In genomic region chr1:183027031-183027430, GRCh38 we compare ENCODE assay signal across 14 cellular contexts. TPM values are rescaled to one million over a fixed set of nuclear protein-coding genes. Genes with fewer than 3 reads are reported as not detected.
DNase-seq lines count a peak whose midpoint lies in the region; TF ChIP-seq lines count a peak whose summit lies in the region.
"Had no signal": no experiment of that assay in that cellular context is flagged by ENCODE, and none has a peak within 500 bp of the region (broad histone marks: within the 10 kb centered on the region; RNA-seq: fewer than 3 reads in every experiment).

No MANE protein-coding gene starts in this region.

- H3K4me3 Mint-ChIP-seq in MCF 10A (ENCODE audit: unreplicated experiment) = peak overlapping the region; percentile 13
- H3K4me3 Mint-ChIP-seq: natural killer cell treated with Interleukin-12 subunit alpha and Interleukin-12 subunit beta and Interleukin-15 and Interleukin-18, amount 100 ng/mL, for 72 hours had no signal

- peaks cover 33% of the 10 kb centered on the region for H3K36me3 Mint-ChIP-seq in MCF 10A (ENCODE audit: insufficient read depth, unreplicated experiment)

- H3K4me1 ChIP-seq in transverse colon = peaks cover 5 to 56% (median 13%) of the 10 kb centered on the region in 4 donors

- H3K27ac ChIP-seq in transverse colon = peak overlapping the region; percentile 15 to 99 (median 96)
- H3K27ac ChIP-seq: testis had no signal

- no peaks in the 10 kb centered on the region for H3K9me3 ChIP-seq in transverse colon
- H3K9me3 ChIP-seq: testis had no signal

- H3K36me3 ChIP-seq in transverse colon = no peaks in the 10 kb centered on the region

- BruUV-seq in MCF 10A (replicated peaks; lab: Mats Ljungman, UMichigan) = no TSS peak

- no peak for TF ChIP-seq POLR2A in transverse colon (IDR thresholded peaks at IDR 0.05)

- TF ChIP-seq CTCF in MCF 10A (IDR thresholded peaks at IDR 0.05; ENCODE audit: unreplicated experiment) (no peak), transverse colon (IDR thresholded peaks at IDR 0.05) (no peak)

- WGBS in transverse colon (ENCODE audit: low coverage in 1 of 2), 2 donors = 62 to 73% methylated on average over 1 to 3 of the region's 3 CpGs

- H3K27ac Mint-ChIP-seq in MCF 10A (ENCODE audit: low read depth, unreplicated experiment) = no peak overlapping the region
- H3K27ac Mint-ChIP-seq: natural killer cell treated with Interleukin-12 subunit alpha and Interleukin-12 subunit beta and Interleukin-15 and Interleukin-18, amount 100 ng/mL, for 72 hours had no signal

- intact Hi-C loops in MCF 10A (cut with micrococcal nuclease) = loop anchor here (5.0 kb wide), 1 partner anchor 35 kb away; no protein-coding TSS in a partner anchor
- intact Hi-C loops in transverse colon (cut with DNase I; ENCODE audit: low total_unique reads) = loop anchor here (10.0 kb wide), 2 partner anchors 62 to 188 kb away; no protein-coding TSS in a partner anchor

- in situ Hi-C loops in transverse colon (cut with MboI; ENCODE audit: low pct_ligation_motif_present in 1 of 4, low pct_unique_long_range_greater_than_20kb in 1 of 4, low sequenced_read_pairs in 3 of 4) = no loop called here

- H3K4me3 ChIP-seq in transverse colon = peak overlapping the region in 2 of 4 donors; percentile 77 to 84
- H3K4me3 ChIP-seq: testis had no signal

- CTCF ChIA-PET in MCF 10A (lab: Yijun Ruan, JAX) = interaction anchor here (0.6 to 1.7 kb wide), 11 partner anchors 9 to 249 kb away, joined by 3 to 6 read pairs (median 3); partner anchors contain the start of gene LAMC2

- POLR2A ChIA-PET in MCF 10A (lab: Yijun Ruan, JAX) = interaction anchor here (0.9 to 6.3 kb wide), 24 partner anchors 9 to 253 kb away, joined by 3 to 113 read pairs (median 4); partner anchors contain the start of gene LAMC2

- peak; percentile 13 for DNase-seq in NCI-H82 (lab: John Stamatoyannopoulos, UW)
- no peak for DNase-seq in NCI-H82 treated with DMSO at 0.1 percent for 48 hours (lab: John Stamatoyannopoulos, UW; ENCODE audit: unreplicated experiment)
- no peak for DNase-seq in MCF 10A (ENCODE audit: unreplicated experiment)
- peak; percentile 31 to 34 for DNase-seq in lung microvascular endothelial cell (ENCODE audit: low read depth in 2 of 2)
- no peak for DNase-seq in transverse colon
- DNase-seq in activated T-cell treated with anti-CD3 and anti-CD28 coated beads for 4 hours = no peak
- no peak for DNase-seq in AG20443 (ENCODE audit: low spot score)
- DNase-seq in D341Med (ENCODE audit: low spot score) = no peak
- DNase-seq: activated CD4-positive, alpha-beta T cell treated with anti-CD3 and anti-CD28 coated beads for 1 hour; activated effector memory CD4-positive, alpha-beta T cell treated with anti-CD3 and anti-CD28 coated beads, Interleukin-2, amount 50 U/mL, for 16 hours; NCI-H2081; testis had no signal

- no peaks in the 10 kb centered on the region for H3K9me3 Mint-ChIP-seq in MCF 10A (ENCODE audit: unreplicated experiment)
- H3K9me3 Mint-ChIP-seq: IgD-negative memory B cell; natural killer cell treated with Interleukin-12 subunit alpha and Interleukin-12 subunit beta and Interleukin-15 and Interleukin-18, amount 100 ng/mL, for 72 hours had no signal

- peaks cover 65% of the 10 kb centered on the region for H3K4me1 Mint-ChIP-seq in MCF 10A (ENCODE audit: insufficient read depth, unreplicated experiment)

- no peaks in the 10 kb centered on the region for H3K27me3 ChIP-seq in transverse colon
- H3K27me3 ChIP-seq: testis had no signal

- no peak for TF ChIP-seq EP300 in transverse colon (IDR thresholded peaks at IDR 0.05; ENCODE audit: low read depth)

- no peaks in the 10 kb centered on the region for H3K27me3 Mint-ChIP-seq in MCF 10A (ENCODE audit: insufficient read depth, unreplicated experiment)

RNA-seq across cellular contexts. Expression of gene LAMC1, which starts 3.8 kb away (rescaled TPM):
- total RNA-seq in MCF 10A (2022) = 179 and 230 TPM in 2 replicates
- 240 and 248 TPM in 2 replicates for total RNA-seq in lung microvascular endothelial cell
- 100 to 1,000 TPM in 3 of 4 donors, 10 to 100 TPM in 1; 77.7 to 633 (median 138) TPM for total RNA-seq in transverse colon

Comparison
In these comparisons a context has a peak if more than half of its experiments do, and no peak if none do; other contexts are left out.
1. DNase-seq: peak in NCI-H82 (single experiment) and lung microvascular endothelial cell (2 of 2); none in NCI-H82 treated with DMSO at 0.1 percent for 48 hours (single experiment), MCF 10A (single experiment), transverse colon (single experiment), activated T-cell treated with anti-CD3 and anti-CD28 coated beads for 4 hours (single experiment), AG20443 (single experiment) and D341Med (single experiment).